In the genomic region with DNA sequence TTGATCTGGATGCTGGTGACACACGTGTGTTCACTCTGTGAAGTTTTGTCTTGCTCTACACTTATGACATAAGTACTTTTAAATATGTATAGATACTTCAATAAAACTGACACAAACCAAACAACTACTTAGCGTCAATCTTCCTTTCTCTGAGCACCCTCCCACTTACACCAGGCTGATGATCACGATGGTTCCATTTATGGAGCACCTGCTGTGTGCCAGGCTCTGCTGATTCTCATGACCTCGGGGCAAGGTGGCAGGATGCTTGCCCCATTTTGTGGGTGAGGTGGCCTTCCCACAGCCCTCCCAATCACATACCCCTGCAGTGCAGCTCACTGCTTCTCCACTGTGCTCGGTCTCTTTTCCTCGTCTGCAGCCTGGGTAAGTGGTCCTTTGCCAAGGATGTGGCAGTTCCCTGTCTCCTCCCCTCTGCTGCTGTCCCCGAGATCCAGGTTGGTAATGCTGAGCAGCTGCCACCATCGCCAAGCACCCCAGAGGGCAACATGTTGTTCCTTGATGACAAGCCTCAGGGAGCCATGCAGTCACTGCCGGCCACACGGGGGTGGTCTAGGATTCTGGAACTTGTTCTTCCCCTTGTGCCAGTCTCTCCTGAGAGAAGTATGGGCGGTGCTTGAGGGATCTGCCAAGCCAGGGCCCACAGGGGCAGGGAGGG, we compare ENCODE assay signal across 15 cellular contexts. TPM values are rescaled to one million over a fixed set of nuclear protein-coding genes. Genes with fewer than 3 reads are reported as not detected.
A peak's percentile ranks its signal among the peaks of the same experiment; 100 is the strongest.
DNase-seq lines count a peak whose midpoint lies in the region; ATAC-seq and TF ChIP-seq lines count a peak whose summit lies in the region.
"Had no signal": no experiment of that assay in that cellular context is flagged by ENCODE, and none has a peak within 500 bp of the region (broad histone marks: within the 10 kb centered on the region; RNA-seq: fewer than 3 reads in every experiment).

No MANE protein-coding gene starts in this region.

- H3K27ac Mint-ChIP-seq in stimulated activated naive CD8-positive, alpha-beta T cell treated with anti-CD3 and anti-CD28 coated beads, Interleukin-15, amount 100 ng/mL, for 72 hours = no peak overlapping the region
- H3K27ac Mint-ChIP-seq: CD8-positive, alpha-beta T cell had no signal

- no peak overlapping the region for H3K4me3 Mint-ChIP-seq in stimulated activated naive CD8-positive, alpha-beta T cell treated with anti-CD3 and anti-CD28 coated beads, Interleukin-15, amount 100 ng/mL, for 72 hours
- H3K4me3 Mint-ChIP-seq: CD8-positive, alpha-beta T cell had no signal

- ATAC-seq in stimulated activated naive CD8-positive, alpha-beta T cell treated with anti-CD3 and anti-CD28 coated beads, Interleukin-15, Interleukin-2, amounts not matched to agents 100 U/mL and 50 U/mL, for 24 hours = peak; percentile 9
- ATAC-seq in stimulated activated naive CD8-positive, alpha-beta T cell treated with anti-CD3 and anti-CD28 coated beads, Interleukin-15, amount 100 ng/mL, for 72 hours = no peak
- ATAC-seq in GM18517 (IDR thresholded peaks at IDR 0.05; ENCODE audit: unreplicated experiment) = no peak
- ATAC-seq: CD8-positive, alpha-beta T cell had no signal

- H3K27me3 Mint-ChIP-seq in stimulated activated naive CD8-positive, alpha-beta T cell treated with anti-CD3 and anti-CD28 coated beads, Interleukin-15, amount 100 ng/mL, for 72 hours = peaks cover 24% of the 10 kb centered on the region

- no peaks in the 10 kb centered on the region for H3K4me1 Mint-ChIP-seq in stimulated activated naive CD8-positive, alpha-beta T cell treated with anti-CD3 and anti-CD28 coated beads, Interleukin-15, amount 100 ng/mL, for 72 hours

- no peak for DNase-seq in stimulated activated naive CD8-positive, alpha-beta T cell treated with anti-CD3 and anti-CD28 coated beads, Interleukin-15, Interleukin-2, amounts not matched to agents 100 U/mL and 50 U/mL, for 24 hours
- no peak for DNase-seq in stimulated activated naive CD8-positive, alpha-beta T cell treated with anti-CD3 and anti-CD28 coated beads, Interleukin-15, amount 100 ng/mL, for 72 hours
- peak; percentile 7 for DNase-seq in Jurkat, Clone E6-1 (ENCODE audit: low read depth, low spot score)
- DNase-seq in mesenteric fat pad (ENCODE audit: low spot score) = peak; percentile 82
- DNase-seq in islet precursor cell = no peak
- no peak for DNase-seq in erythroblast (lab: John Stamatoyannopoulos, UW)
- DNase-seq: BE2C; CD8-positive, alpha-beta T cell; COR-L47; DMS153; DMS79 treated with DMSO at 0.1 percent for 48 hours; EL; GDM1 had no signal

- TF ChIP-seq POLR2A in erythroblast (IDR thresholded peaks at IDR 0.05; ENCODE audit: low read length) = no peak

- H3K4me3 ChIP-seq in Jurkat, Clone E6-1 (ENCODE audit: low read length) = no peak overlapping the region
- H3K4me3 ChIP-seq: A549 had no signal

- no peaks in the 10 kb centered on the region for H3K9me3 Mint-ChIP-seq in stimulated activated naive CD8-positive, alpha-beta T cell treated with anti-CD3 and anti-CD28 coated beads, Interleukin-15, amount 100 ng/mL, for 72 hours
- H3K9me3 Mint-ChIP-seq: CD8-positive, alpha-beta T cell had no signal

RNA-seq across cellular contexts. Expression of a gene that starts 20.6 kb away (rescaled TPM):
- 0.28 TPM for polyA plus RNA-seq in Jurkat, Clone E6-1 (2012; ENCODE audit: insufficient read depth, insufficient read length)
- 107 TPM for total RNA-seq in mesenteric fat pad
- total RNA-seq: CD8-positive, alpha-beta T cell had no signal

Comparison
In these comparisons a context has a peak if more than half of its experiments do, and no peak if none do; other contexts are left out.
1. DNase-seq: peak in Jurkat, Clone E6-1 (single experiment) and mesenteric fat pad (single experiment); none in stimulated activated naive CD8-positive, alpha-beta T cell treated with anti-CD3 and anti-CD28 coated beads, Interleukin-15, Interleukin-2, amounts not matched to agents 100 U/mL and 50 U/mL, for 24 hours (single experiment), stimulated activated naive CD8-positive, alpha-beta T cell treated with anti-CD3 and anti-CD28 coated beads, Interleukin-15, amount 100 ng/mL, for 72 hours (0 of 2), islet precursor cell (single experiment) and erythroblast (0 of 2).